ENCODE assay signal across 8 cellular contexts in the genomic region with DNA sequence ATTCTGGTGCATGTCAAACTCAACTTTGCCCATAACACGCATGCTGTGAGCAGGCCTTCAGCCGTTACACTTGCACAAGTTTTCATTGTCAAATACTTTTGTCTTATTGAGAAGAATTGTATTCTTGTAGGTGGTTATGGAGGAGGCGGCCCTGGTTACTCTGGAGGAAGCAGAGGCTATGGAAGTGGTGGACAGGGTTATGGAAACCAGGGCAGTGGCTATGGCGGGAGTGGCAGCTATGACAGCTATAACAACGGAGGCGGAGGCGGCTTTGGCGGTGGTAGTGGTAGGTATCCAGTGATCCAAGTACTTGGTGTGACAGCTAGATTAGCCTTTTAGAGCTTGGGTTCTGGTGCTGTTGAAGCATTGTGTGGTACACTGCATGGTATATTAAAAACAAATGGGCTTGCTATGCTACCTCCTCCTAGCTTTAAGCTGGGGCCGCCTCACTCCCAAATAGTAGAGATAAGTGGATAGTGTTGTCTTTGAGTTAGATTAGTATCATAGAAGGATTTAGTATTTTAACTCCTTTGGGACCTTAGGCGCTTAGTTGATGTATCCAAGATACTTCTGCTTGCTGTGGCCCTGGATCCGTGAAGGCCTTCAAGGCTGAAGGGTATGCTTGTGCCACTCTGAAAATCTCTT. TPM values are rescaled to one million over a fixed set of nuclear protein-coding genes. Genes with fewer than 3 reads are reported as not detected.
DNase-seq lines count a peak whose midpoint lies in the region; ATAC-seq, FAIRE-seq and TF ChIP-seq lines count a peak whose summit lies in the region.

No MANE protein-coding gene starts in this region.

- H3K4me3 ChIP-seq in A549 (peak overlapping the region; percentile 88), ascending aorta (peak overlapping the region; percentile 8 to 77), mesendoderm (ENCODE audit: low read length) (peak overlapping the region; percentile 30)

- H3K27ac ChIP-seq in A549 (peak overlapping the region; percentile 7 to 96; a peak in 4 of 6 replicates), H9 (ENCODE audit: insufficient read length, low read depth, low read length) (no peak overlapping the region), ascending aorta (no peak overlapping the region), mesendoderm (ENCODE audit: low read depth, low read length) (no peak overlapping the region)

- H3K18ac ChIP-seq in H9 (ENCODE audit: insufficient read length, low read depth, low read length): no peak overlapping the region
- H3K18ac ChIP-seq in mesendoderm (ENCODE audit: low read length): no peak overlapping the region

- no peak overlapping the region for H3K4me3 Mint-ChIP-seq in H9

- intact Hi-C loops in ascending aorta (cut with DNase I): loop anchor here (5.0 kb wide), 1 partner anchor 266 kb away; no protein-coding TSS in a partner anchor

- H3K4ac ChIP-seq in H9 (ENCODE audit: low read depth, low read length) (no peak overlapping the region), mesendoderm (ENCODE audit: low read depth, low read length) (no peak overlapping the region)

- H4K91ac ChIP-seq in H9 (ENCODE audit: insufficient read length, low read depth, low read length): no peak overlapping the region

- H4K8ac ChIP-seq in H9 (replicated peaks; ENCODE audit: insufficient read length, low read depth, low read length): no peak overlapping the region
- H4K8ac ChIP-seq in mesendoderm (ENCODE audit: low read depth, low read length): no peak overlapping the region

- H2BK5ac ChIP-seq in H9 (ENCODE audit: insufficient read length, low read length): no peak overlapping the region
- no peak overlapping the region for H2BK5ac ChIP-seq in mesendoderm (ENCODE audit: low read length)

- no peak overlapping the region for H2BK15ac ChIP-seq in H9 (ENCODE audit: low read depth, low read length)
- no peak overlapping the region for H2BK15ac ChIP-seq in mesendoderm (replicated peaks; ENCODE audit: low read depth)

- H3K4me1 ChIP-seq in A549 (peaks cover 44% of the 10 kb centered on the region), H9 (ENCODE audit: insufficient read depth, low read length) (no peaks in the 10 kb centered on the region), ascending aorta (peaks cover 7 to 43% of the 10 kb centered on the region in 2 donors), mesendoderm (ENCODE audit: control insufficient read depth, low read depth, low read length) (peaks cover under 1% of the 10 kb centered on the region)

- H2BK12ac ChIP-seq in H9 (ENCODE audit: insufficient read length, low read depth, low read length): no peak overlapping the region

- H3K36me3 Mint-ChIP-seq in H9 (ENCODE audit: insufficient read depth in 1 of 3, low read depth in 3 of 3): peaks cover 0 to 26% (median 0%) of the 10 kb centered on the region in 3 experiments; a peak in 5 of 7 replicates

- no peak overlapping the region for H2AK5ac ChIP-seq in H9 (ENCODE audit: insufficient read length, low read length)
- H2AK5ac ChIP-seq in mesendoderm (ENCODE audit: low read length): no peak overlapping the region

- TF ChIP-seq EP300 in A549 (IDR thresholded peaks at IDR 0.05): no peak

- H3K36me3 ChIP-seq in ascending aorta (peaks cover 44 to 62% of the 10 kb centered on the region in 2 donors), mesendoderm (ENCODE audit: control insufficient read depth, insufficient read depth, low read length) (peaks cover 22% of the 10 kb centered on the region)

- H3K79me1 ChIP-seq in H9 (ENCODE audit: insufficient read depth, low read depth, low read length, poor library complexity, severe bottlenecking): no peaks in the 10 kb centered on the region
- H3K79me1 ChIP-seq in mesendoderm (ENCODE audit: low read length): no peaks in the 10 kb centered on the region

- TF ChIP-seq CTCF in A549 (IDR thresholded peaks at IDR 0.05) (no peak), H9 (conservative IDR thresholded peaks at IDR 0.05) (no peak), ascending aorta (IDR thresholded peaks at IDR 0.05) (no peak)

- no peak for TF ChIP-seq RAD21 in A549 (conservative IDR thresholded peaks at IDR 0.05 in 1 of 2, IDR thresholded peaks at IDR 0.05 in 1 of 2)

- H3K9me3 ChIP-seq in A549 (no peaks in the 10 kb centered on the region), H9 (ENCODE audit: control insufficient read depth, low read depth, low read length) (no peaks in the 10 kb centered on the region), ascending aorta (no peaks in the 10 kb centered on the region)

- H3K27me3 Mint-ChIP-seq in H9 (ENCODE audit: low read depth): peaks cover 3% of the 10 kb centered on the region; the same call in 1 of the 2 replicates

- TF ChIP-seq POLR2A in A549 (IDR thresholded peaks at IDR 0.05; ENCODE audit: low read length): no peak

- CTCF ChIA-PET in A549 (lab: Yijun Ruan, JAX): interaction anchor here (0.7 to 4.6 kb wide), 7 partner anchors 11 to 77 kb away, joined by 3 to 38 read pairs (median 5); a partner anchor contains a TSS

- H3K27me3 ChIP-seq in H9 (ENCODE audit: insufficient read depth, low read length) (no peaks in the 10 kb centered on the region), ascending aorta (no peaks in the 10 kb centered on the region), mesendoderm (ENCODE audit: insufficient read depth, low read length, poor library complexity) (no peaks in the 10 kb centered on the region)

- no peak for ATAC-seq in A549
- no peak for ATAC-seq in GM21723 (IDR thresholded peaks at IDR 0.05; ENCODE audit: unreplicated experiment)
- ATAC-seq in HG03342 (IDR thresholded peaks at IDR 0.05; ENCODE audit: unreplicated experiment): no peak

- H3T11ph ChIP-seq in H9 (ENCODE audit: low read length): no peak overlapping the region

- peak overlapping the region in 2 of 3 experiments; percentile 75 to 77; a peak in 6 of 7 replicates for H3K27ac Mint-ChIP-seq in H9

- peak overlapping the region; percentile 93 for H3K4me2 ChIP-seq in A549
- H3K4me2 ChIP-seq in H9 (ENCODE audit: insufficient read depth, insufficient read length, low read length): peak overlapping the region; percentile 67
- H3K4me2 ChIP-seq in mesendoderm (ENCODE audit: low read length): peak overlapping the region; percentile 63

- H2BK120ac ChIP-seq in H9 (ENCODE audit: low read depth, low read length, poor library complexity, severe bottlenecking) (no peak overlapping the region), mesendoderm (ENCODE audit: low read depth, low read length) (no peak overlapping the region)

- no peak overlapping the region for H4K5ac ChIP-seq in H9 (ENCODE audit: insufficient read length, low read depth, low read length)
- no peak overlapping the region for H4K5ac ChIP-seq in mesendoderm (ENCODE audit: low read length)

- H3K79me2 ChIP-seq in H9 (ENCODE audit: insufficient read depth, low read length) (peaks cover 12% of the 10 kb centered on the region; the same call in 1 of the 2 replicates), mesendoderm (ENCODE audit: control insufficient read depth, insufficient read depth, low read length) (peaks cover 51% of the 10 kb centered on the region)

- H3K9ac ChIP-seq in H9 (ENCODE audit: extremely low read depth, insufficient read length, low read length) (peak overlapping the region; percentile 18), mesendoderm (ENCODE audit: low read length) (peak overlapping the region; percentile 100)

- H3K9me3 Mint-ChIP-seq in H9: no peaks in the 10 kb centered on the region

- H3K56ac ChIP-seq in H9 (ENCODE audit: insufficient read length, low read depth, low read length): no peak overlapping the region
- H3K56ac ChIP-seq in mesendoderm (ENCODE audit: low read length): peak overlapping the region; percentile 34

- peaks cover 33 to 48% of the 10 kb centered on the region in 2 experiments for H3K4me1 Mint-ChIP-seq in H9

- no peak for DNase-seq in A549 (ENCODE audit: low read depth in 1 of 2, low spot score in 1 of 2)
- DNase-seq in H9: no peak
- DNase-seq in ascending aorta (ENCODE audit: low spot score in 2 of 2): no peak
- DNase-seq in mesendoderm: no peak
- no peak for DNase-seq in NCI-H510A treated with DMSO at 0.1 percent for 48 hours (lab: John Stamatoyannopoulos, UW)
- DNase-seq in GM19238 (ENCODE audit: insufficient read length, low spot score): no peak

- no peak overlapping the region for H2AFZ ChIP-seq in H9 (ENCODE audit: low read length)

- no peak overlapping the region for H3K23ac ChIP-seq in H9 (ENCODE audit: insufficient read length, low read depth, low read length)
- H3K23ac ChIP-seq in mesendoderm (ENCODE audit: low read length): no peak overlapping the region

- no peak overlapping the region for H3K14ac ChIP-seq in H9 (ENCODE audit: insufficient read depth, low read length)

- H4K20me1 ChIP-seq in H9 (ENCODE audit: control insufficient read depth, insufficient read depth, insufficient read length): no peaks in the 10 kb centered on the region

- POLR2A ChIA-PET in A549 (lab: Yijun Ruan, JAX): interaction anchor here (1.2 kb wide), 1 partner anchor 42 kb away, joined by 3 read pairs; a partner anchor contains a TSS

- H2BK20ac ChIP-seq in H9 (ENCODE audit: low read depth, low read length, poor library complexity, severe bottlenecking): no peak overlapping the region

- WGBS in A549 (ENCODE audit: missing lambda C conversion rate): 20% methylated on average over 11 of the region's 11 CpGs
- no CpG with 5 or more reads among the region's 11 CpGs for WGBS in H9 (ENCODE audit: extremely low coverage, insufficient read length, low lambda C conversion rate)
- WGBS in mesendoderm (ENCODE audit: extremely low coverage, insufficient coverage, low lambda C conversion rate): no CpG with 5 or more reads among the region's 11 CpGs

- no peak for FAIRE-seq in A549 (lab: Jason Lieb, UNC)

- peaks cover 4% of the 10 kb centered on the region for H3K23me2 ChIP-seq in H9 (ENCODE audit: insufficient read length, low read depth, low read length, poor library complexity, severe bottlenecking)

RNA-seq across cellular contexts. Expression of a gene that starts 2.5 kb away (rescaled TPM):
- polyA plus RNA-seq in A549 (2011; rRNA removed) (622 and 880 TPM in 2 replicates), A549 (2017; fragmentation: RNase III; extraction: RNeasy Plus Mini Kit Qiagen cat#74134 plus additional on column Dnase treatment) (1,469 to 1,640 TPM (median 1,479 TPM) in 3 replicates)
- 676 and 739 TPM in 2 replicates for polyA plus RNA-seq in A549 (2012; cell fraction: cytosol; rRNA removed)
- 280 and 503 TPM in 2 replicates for polyA plus RNA-seq in A549 (2012; cell fraction: nucleus; rRNA removed)
- polyA minus RNA-seq in A549 (2011; rRNA and poly(A)+ RNA removed): 458 and 595 TPM in 2 replicates
- total RNA-seq in H9 (2021) (3,193 and 3,242 TPM in 2 replicates), ascending aorta (292 TPM)
- polyA plus RNA-seq in mesendoderm (2013, experiment 1 of 2): 2,676 TPM
- 2,661 TPM for polyA plus RNA-seq in mesendoderm (2013, experiment 2 of 2)

RNA-seq across cellular contexts. Expression of a gene that starts 3.1 kb away (rescaled TPM):
- polyA plus RNA-seq in A549 (2011; rRNA removed): 115 and 129 TPM in 2 replicates
- polyA plus RNA-seq in A549 (2012; cell fraction: cytosol; rRNA removed): 16.4 and 19.6 TPM in 2 replicates
- polyA plus RNA-seq in A549 (2012; cell fraction: nucleus; rRNA removed): 7.9 and 14.3 TPM in 2 replicates
- polyA plus RNA-seq in A549 (2017; fragmentation: RNase III; extraction: RNeasy Plus Mini Kit Qiagen cat#74134 plus additional on column Dnase treatment): 38.8 to 39.5 TPM (median 39.5 TPM) in 3 replicates
- 125 and 142 TPM in 2 replicates for polyA minus RNA-seq in A549 (2011; rRNA and poly(A)+ RNA removed)
- total RNA-seq in H9 (2021): 204 and 206 TPM in 2 replicates
- 19.4 TPM for total RNA-seq in ascending aorta
- polyA plus RNA-seq in mesendoderm (2013, experiment 1 of 2): 88.5 TPM
- polyA plus RNA-seq in mesendoderm (2013, experiment 2 of 2): 87.9 TPM

RNA-seq across cellular contexts. Expression of a gene that starts 17.7 kb away (rescaled TPM):
- polyA plus RNA-seq in A549 (2011; rRNA removed): 0.52 and 0.90 TPM in 2 replicates
- 0.21 and 0.29 TPM in 2 replicates for polyA plus RNA-seq in A549 (2012; cell fraction: cytosol; rRNA removed)
- polyA plus RNA-seq in A549 (2012; cell fraction: nucleus; rRNA removed): 0.32 and 0.34 TPM in 2 replicates
- 0.21 to 0.55 TPM (median 0.30 TPM) in 3 replicates for polyA plus RNA-seq in A549 (2017; fragmentation: RNase III; extraction: RNeasy Plus Mini Kit Qiagen cat#74134 plus additional on column Dnase treatment)
- 0.39 and 1.6 TPM in 2 replicates for polyA minus RNA-seq in A549 (2011; rRNA and poly(A)+ RNA removed)
- 1.2 and 1.5 TPM in 2 replicates for total RNA-seq in H9 (2021)
- total RNA-seq in ascending aorta: not detected
- 1.4 TPM for polyA plus RNA-seq in mesendoderm (2013, experiment 1 of 2)
- polyA plus RNA-seq in mesendoderm (2013, experiment 2 of 2): 1.7 TPM

RNA-seq across cellular contexts. Expression of a gene that starts 41.9 kb away (rescaled TPM):
- polyA plus RNA-seq in A549 (2011; rRNA removed): 590 and 613 TPM in 2 replicates
- polyA plus RNA-seq in A549 (2012; cell fraction: cytosol; rRNA removed): 171 and 206 TPM in 2 replicates
- 62.3 and 114 TPM in 2 replicates for polyA plus RNA-seq in A549 (2012; cell fraction: nucleus; rRNA removed)
- polyA plus RNA-seq in A549 (2017; fragmentation: RNase III; extraction: RNeasy Plus Mini Kit Qiagen cat#74134 plus additional on column Dnase treatment): 300 to 339 TPM (median 304 TPM) in 3 replicates
- polyA minus RNA-seq in A549 (2011; rRNA and poly(A)+ RNA removed): 178 and 220 TPM in 2 replicates
- 104 TPM in 2 replicates for total RNA-seq in H9 (2021)
- 60.3 TPM for total RNA-seq in ascending aorta
- polyA plus RNA-seq in mesendoderm (2013, experiment 1 of 2): 105 TPM
- 99.7 TPM for polyA plus RNA-seq in mesendoderm (2013, experiment 2 of 2)

Comparison
In these comparisons a context has a peak if more than half of its experiments do, and no peak if none do; other contexts are left out.
1. H3K27ac ChIP-seq: peak in A549 (2 of 2); none in H9 (single experiment), ascending aorta (0 of 2) and mesendoderm (single experiment).
2. H3K4me3 ChIP-seq: peak in every context shown above with its lines; median percentile 88 in A549; 42 in ascending aorta; 30 in mesendoderm.
3. RNA of a gene that starts 2.5 kb away (total RNA-seq): 3,193 to 3,242 TPM in H9; 292 TPM in ascending aorta (single experiment); every median in the first group is over 10 times any median in the second.
4. RNA of a gene that starts 3.1 kb away (total RNA-seq): 204 to 206 TPM in H9; 19.4 TPM in ascending aorta (single experiment); every median in the first group is over 10 times any median in the second.
5. Peak in every context shown above with its lines, with median percentiles within 50 percentile points of each other: H3K4me2 ChIP-seq.